In the genomic region with DNA sequence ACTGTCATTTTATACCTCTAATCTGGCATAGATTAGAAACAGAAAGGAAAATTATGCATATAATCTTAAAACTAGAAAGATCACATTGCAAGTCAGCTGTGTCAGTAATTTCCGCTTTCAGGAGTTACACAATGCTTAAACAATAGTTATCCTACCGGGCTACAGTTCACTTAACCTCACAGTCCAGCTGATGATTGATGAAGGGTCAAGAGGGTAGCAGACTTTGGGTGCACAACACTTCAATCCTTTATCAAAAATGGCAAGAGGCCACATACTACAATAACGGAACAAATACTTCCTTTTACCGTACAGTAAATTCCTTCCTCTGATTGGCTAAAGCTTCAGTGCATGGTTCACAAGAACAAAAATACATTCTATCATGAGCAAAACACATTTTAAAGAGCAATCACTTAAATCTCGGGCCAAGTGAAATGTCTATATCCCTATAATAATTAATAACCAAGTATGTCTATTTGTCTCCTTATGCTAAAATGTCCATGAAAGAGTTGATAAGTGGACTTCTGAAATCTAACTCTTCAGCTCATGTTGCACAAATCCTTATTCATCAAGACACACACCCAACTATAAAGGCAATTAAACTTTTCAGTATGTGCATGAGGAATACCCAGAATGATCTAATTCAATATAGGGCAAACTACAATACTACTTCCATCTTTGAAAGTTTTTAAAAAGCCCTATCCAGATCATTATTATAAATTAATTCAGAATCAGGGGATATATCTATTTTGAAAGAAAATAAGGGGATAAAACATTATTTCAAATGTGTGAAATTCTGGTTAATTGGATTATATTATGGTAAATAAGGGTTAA, we compare ENCODE assay signal across 1 cellular context.
TF ChIP-seq lines count a peak whose summit lies in the region.

No MANE protein-coding gene starts in this region.

TF ChIP-seq in HepG2, 621 proteins besides CTCF, POLR2A, EP300 and RAD21 (continued from another document and continues in another):
- TF ChIP-seq, protein P1, sequence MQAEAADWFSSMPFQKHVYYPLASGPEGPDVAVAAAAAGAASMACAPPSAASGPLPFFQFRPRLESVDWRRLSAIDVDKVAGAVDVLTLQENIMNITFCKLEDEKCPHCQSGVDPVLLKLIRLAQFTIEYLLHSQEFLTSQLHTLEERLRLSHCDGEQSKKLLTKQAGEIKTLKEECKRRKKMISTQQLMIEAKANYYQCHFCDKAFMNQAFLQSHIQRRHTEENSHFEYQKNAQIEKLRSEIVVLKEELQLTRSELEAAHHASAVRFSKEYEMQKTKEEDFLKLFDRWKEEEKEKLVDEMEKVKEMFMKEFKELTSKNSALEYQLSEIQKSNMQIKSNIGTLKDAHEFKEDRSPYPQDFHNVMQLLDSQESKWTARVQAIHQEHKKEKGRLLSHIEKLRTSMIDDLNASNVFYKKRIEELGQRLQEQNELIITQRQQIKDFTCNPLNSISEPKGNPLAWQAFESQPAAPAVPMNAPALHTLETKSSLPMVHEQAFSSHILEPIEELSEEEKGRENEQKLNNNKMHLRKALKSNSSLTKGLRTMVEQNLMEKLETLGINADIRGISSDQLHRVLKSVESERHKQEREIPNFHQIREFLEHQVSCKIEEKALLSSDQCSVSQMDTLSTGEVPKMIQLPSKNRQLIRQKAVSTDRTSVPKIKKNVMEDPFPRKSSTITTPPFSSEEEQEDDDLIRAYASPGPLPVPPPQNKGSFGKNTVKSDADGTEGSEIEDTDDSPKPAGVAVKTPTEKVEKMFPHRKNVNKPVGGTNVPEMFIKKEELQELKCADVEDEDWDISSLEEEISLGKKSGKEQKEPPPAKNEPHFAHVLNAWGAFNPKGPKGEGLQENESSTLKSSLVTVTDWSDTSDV (CRISPR knock-in tag; IDR thresholded peaks at IDR 0.05): no peak
- no peak for TF ChIP-seq PAF1 (CRISPR knock-in tag; IDR thresholded peaks at IDR 0.05)
- no peak for TF ChIP-seq MZF1 (CRISPR knock-in tag; IDR thresholded peaks at IDR 0.05; ENCODE audit: borderline replicate concordance)
- TF ChIP-seq POGZ (CRISPR knock-in tag; IDR thresholded peaks at IDR 0.05): peak; percentile 97
- TF ChIP-seq, protein P2, sequence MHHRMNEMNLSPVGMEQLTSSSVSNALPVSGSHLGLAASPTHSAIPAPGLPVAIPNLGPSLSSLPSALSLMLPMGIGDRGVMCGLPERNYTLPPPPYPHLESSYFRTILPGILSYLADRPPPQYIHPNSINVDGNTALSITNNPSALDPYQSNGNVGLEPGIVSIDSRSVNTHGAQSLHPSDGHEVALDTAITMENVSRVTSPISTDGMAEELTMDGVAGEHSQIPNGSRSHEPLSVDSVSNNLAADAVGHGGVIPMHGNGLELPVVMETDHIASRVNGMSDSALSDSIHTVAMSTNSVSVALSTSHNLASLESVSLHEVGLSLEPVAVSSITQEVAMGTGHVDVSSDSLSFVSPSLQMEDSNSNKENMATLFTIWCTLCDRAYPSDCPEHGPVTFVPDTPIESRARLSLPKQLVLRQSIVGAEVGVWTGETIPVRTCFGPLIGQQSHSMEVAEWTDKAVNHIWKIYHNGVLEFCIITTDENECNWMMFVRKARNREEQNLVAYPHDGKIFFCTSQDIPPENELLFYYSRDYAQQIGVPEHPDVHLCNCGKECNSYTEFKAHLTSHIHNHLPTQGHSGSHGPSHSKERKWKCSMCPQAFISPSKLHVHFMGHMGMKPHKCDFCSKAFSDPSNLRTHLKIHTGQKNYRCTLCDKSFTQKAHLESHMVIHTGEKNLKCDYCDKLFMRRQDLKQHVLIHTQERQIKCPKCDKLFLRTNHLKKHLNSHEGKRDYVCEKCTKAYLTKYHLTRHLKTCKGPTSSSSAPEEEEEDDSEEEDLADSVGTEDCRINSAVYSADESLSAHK (CRISPR knock-in tag; IDR thresholded peaks at IDR 0.05; ENCODE audit: borderline replicate concordance): no peak
- TF ChIP-seq, protein P3, sequence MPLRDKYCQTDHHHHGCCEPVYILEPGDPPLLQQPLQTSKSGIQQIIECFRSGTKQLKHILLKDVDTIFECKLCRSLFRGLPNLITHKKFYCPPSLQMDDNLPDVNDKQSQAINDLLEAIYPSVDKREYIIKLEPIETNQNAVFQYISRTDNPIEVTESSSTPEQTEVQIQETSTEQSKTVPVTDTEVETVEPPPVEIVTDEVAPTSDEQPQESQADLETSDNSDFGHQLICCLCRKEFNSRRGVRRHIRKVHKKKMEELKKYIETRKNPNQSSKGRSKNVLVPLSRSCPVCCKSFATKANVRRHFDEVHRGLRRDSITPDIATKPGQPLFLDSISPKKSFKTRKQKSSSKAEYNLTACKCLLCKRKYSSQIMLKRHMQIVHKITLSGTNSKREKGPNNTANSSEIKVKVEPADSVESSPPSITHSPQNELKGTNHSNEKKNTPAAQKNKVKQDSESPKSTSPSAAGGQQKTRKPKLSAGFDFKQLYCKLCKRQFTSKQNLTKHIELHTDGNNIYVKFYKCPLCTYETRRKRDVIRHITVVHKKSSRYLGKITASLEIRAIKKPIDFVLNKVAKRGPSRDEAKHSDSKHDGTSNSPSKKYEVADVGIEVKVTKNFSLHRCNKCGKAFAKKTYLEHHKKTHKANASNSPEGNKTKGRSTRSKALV (CRISPR knock-in tag; IDR thresholded peaks at IDR 0.05): no peak
- no peak for TF ChIP-seq SIN3B (IDR thresholded peaks at IDR 0.05; ENCODE audit: low read length)
- peak; percentile 71 for TF ChIP-seq MAFF (IDR thresholded peaks at IDR 0.05; ENCODE audit: low read depth, low read length)
- TF ChIP-seq NCOR1 (IDR thresholded peaks at IDR 0.05; ENCODE audit: borderline replicate concordance, low read length): peak; percentile 100
- TF ChIP-seq RBM39 (IDR thresholded peaks at IDR 0.05; ENCODE audit: low read depth, low read length, poor library complexity, severe bottlenecking): no peak
- TF ChIP-seq ZNF253 (CRISPR knock-in tag; IDR thresholded peaks at IDR 0.05; ENCODE audit: borderline replicate concordance): no peak
- TF ChIP-seq HNRNPH1 (optimal IDR thresholded peaks at IDR 0.05; ENCODE audit: low read depth, low read length): no peak
- no peak for TF ChIP-seq HOXA7 (CRISPR knock-in tag; IDR thresholded peaks at IDR 0.05)
- TF ChIP-seq ZNF790 (CRISPR knock-in tag; IDR thresholded peaks at IDR 0.05; ENCODE audit: borderline replicate concordance): no peak
- TF ChIP-seq PCBP2 (optimal IDR thresholded peaks at IDR 0.05; ENCODE audit: low read depth, low read length, poor library complexity, severe bottlenecking): no peak
- TF ChIP-seq, protein P4, sequence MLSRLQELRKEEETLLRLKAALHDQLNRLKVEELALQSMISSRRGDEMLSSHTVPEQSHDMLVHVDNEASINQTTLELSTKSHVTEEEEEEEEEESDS (CRISPR knock-in tag; IDR thresholded peaks at IDR 0.05; ENCODE audit: borderline replicate concordance): peak; percentile 55; the same call in 1 of the 2 replicates
- peak; percentile 98 for TF ChIP-seq SOX13 (IDR thresholded peaks at IDR 0.05)
- TF ChIP-seq SOX13 (CRISPR knock-in tag; conservative IDR thresholded peaks at IDR 0.05 in 1 of 2, IDR thresholded peaks at IDR 0.05 in 1 of 2): peak in 1 of 2 experiments; percentile 100; a peak in 2 of 4 replicates
- TF ChIP-seq, protein P5, sequence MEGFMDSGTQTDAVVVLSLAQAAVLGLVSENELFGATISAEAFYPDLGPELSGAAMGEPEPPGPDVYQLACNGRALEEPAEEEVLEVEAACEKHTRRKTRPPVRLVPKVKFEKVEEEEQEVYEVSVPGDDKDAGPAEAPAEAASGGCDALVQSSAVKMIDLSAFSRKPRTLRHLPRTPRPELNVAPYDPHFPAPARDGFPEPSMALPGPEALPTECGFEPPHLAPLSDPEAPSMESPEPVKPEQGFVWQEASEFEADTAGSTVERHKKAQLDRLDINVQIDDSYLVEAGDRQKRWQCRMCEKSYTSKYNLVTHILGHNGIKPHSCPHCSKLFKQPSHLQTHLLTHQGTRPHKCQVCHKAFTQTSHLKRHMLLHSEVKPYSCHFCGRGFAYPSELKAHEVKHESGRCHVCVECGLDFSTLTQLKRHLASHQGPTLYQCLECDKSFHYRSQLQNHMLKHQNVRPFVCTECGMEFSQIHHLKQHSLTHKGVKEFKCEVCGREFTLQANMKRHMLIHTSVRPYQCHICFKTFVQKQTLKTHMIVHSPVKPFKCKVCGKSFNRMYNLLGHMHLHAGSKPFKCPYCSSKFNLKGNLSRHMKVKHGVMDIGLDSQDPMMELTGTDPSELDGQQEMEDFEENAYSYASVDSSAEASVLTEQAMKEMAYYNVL (CRISPR knock-in tag; IDR thresholded peaks at IDR 0.05; ENCODE audit: borderline replicate concordance): peak; percentile 74; the same call in 1 of the 2 replicates
- peak; percentile 76 for TF ChIP-seq LCORL (IDR thresholded peaks at IDR 0.05)
- peak; percentile 84; the same call in 1 of the 2 replicates for TF ChIP-seq LCORL (CRISPR knock-in tag; IDR thresholded peaks at IDR 0.05)
- no peak for TF ChIP-seq ZNF619 (CRISPR knock-in tag; IDR thresholded peaks at IDR 0.05)
- TF ChIP-seq, protein P6, sequence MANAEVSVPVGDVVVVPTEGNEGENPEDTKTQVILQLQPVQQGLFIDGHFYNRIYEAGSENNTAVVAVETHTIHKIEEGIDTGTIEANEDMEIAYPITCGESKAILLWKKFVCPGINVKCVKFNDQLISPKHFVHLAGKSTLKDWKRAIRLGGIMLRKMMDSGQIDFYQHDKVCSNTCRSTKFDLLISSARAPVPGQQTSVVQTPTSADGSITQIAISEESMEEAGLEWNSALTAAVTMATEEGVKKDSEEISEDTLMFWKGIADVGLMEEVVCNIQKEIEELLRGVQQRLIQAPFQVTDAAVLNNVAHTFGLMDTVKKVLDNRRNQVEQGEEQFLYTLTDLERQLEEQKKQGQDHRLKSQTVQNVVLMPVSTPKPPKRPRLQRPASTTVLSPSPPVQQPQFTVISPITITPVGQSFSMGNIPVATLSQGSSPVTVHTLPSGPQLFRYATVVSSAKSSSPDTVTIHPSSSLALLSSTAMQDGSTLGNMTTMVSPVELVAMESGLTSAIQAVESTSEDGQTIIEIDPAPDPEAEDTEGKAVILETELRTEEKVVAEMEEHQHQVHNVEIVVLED (CRISPR knock-in tag; IDR thresholded peaks at IDR 0.05; ENCODE audit: borderline replicate concordance): no peak; the same call in 1 of the 2 replicates
- TF ChIP-seq, protein P7, sequence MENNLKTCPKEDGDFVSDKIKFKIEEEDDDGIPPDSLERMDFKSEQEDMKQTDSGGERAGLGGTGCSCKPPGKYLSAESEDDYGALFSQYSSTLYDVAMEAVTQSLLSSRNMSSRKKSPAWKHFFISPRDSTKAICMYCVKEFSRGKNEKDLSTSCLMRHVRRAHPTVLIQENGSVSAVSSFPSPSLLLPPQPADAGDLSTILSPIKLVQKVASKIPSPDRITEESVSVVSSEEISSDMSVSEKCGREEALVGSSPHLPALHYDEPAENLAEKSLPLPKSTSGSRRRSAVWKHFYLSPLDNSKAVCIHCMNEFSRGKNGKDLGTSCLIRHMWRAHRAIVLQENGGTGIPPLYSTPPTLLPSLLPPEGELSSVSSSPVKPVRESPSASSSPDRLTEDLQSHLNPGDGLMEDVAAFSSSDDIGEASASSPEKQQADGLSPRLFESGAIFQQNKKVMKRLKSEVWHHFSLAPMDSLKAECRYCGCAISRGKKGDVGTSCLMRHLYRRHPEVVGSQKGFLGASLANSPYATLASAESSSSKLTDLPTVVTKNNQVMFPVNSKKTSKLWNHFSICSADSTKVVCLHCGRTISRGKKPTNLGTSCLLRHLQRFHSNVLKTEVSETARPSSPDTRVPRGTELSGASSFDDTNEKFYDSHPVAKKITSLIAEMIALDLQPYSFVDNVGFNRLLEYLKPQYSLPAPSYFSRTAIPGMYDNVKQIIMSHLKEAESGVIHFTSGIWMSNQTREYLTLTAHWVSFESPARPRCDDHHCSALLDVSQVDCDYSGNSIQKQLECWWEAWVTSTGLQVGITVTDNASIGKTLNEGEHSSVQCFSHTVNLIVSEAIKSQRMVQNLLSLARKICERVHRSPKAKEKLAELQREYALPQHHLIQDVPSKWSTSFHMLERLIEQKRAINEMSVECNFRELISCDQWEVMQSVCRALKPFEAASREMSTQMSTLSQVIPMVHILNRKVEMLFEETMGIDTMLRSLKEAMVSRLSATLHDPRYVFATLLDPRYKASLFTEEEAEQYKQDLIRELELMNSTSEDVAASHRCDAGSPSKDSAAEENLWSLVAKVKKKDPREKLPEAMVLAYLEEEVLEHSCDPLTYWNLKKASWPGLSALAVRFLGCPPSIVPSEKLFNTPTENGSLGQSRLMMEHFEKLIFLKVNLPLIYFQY (CRISPR knock-in tag; IDR thresholded peaks at IDR 0.05; ENCODE audit: borderline replicate concordance): no peak
- no peak for TF ChIP-seq PHB2 (IDR thresholded peaks at IDR 0.05; ENCODE audit: partially characterized antibody)
- TF ChIP-seq ZSCAN12 (CRISPR knock-in tag; IDR thresholded peaks at IDR 0.05): no peak
- TF ChIP-seq ZNF792 (CRISPR knock-in tag; IDR thresholded peaks at IDR 0.05): peak; percentile 81
- no peak for TF ChIP-seq ZNF749 (CRISPR knock-in tag; IDR thresholded peaks at IDR 0.05; ENCODE audit: borderline replicate concordance)
- TF ChIP-seq ZNF891 (CRISPR knock-in tag; IDR thresholded peaks at IDR 0.05): no peak
- TF ChIP-seq SALL2 (CRISPR knock-in tag; IDR thresholded peaks at IDR 0.05): no peak
- no peak for TF ChIP-seq YEATS4 (CRISPR knock-in tag; IDR thresholded peaks at IDR 0.05; ENCODE audit: borderline replicate concordance)
- TF ChIP-seq, protein P8, sequence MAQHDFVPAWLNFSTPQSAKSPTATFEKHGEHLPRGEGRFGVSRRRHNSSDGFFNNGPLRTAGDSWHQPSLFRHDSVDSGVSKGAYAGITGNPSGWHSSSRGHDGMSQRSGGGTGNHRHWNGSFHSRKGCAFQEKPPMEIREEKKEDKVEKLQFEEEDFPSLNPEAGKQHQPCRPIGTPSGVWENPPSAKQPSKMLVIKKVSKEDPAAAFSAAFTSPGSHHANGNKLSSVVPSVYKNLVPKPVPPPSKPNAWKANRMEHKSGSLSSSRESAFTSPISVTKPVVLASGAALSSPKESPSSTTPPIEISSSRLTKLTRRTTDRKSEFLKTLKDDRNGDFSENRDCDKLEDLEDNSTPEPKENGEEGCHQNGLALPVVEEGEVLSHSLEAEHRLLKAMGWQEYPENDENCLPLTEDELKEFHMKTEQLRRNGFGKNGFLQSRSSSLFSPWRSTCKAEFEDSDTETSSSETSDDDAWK (CRISPR knock-in tag; IDR thresholded peaks at IDR 0.05): no peak
- TF ChIP-seq, protein P9, sequence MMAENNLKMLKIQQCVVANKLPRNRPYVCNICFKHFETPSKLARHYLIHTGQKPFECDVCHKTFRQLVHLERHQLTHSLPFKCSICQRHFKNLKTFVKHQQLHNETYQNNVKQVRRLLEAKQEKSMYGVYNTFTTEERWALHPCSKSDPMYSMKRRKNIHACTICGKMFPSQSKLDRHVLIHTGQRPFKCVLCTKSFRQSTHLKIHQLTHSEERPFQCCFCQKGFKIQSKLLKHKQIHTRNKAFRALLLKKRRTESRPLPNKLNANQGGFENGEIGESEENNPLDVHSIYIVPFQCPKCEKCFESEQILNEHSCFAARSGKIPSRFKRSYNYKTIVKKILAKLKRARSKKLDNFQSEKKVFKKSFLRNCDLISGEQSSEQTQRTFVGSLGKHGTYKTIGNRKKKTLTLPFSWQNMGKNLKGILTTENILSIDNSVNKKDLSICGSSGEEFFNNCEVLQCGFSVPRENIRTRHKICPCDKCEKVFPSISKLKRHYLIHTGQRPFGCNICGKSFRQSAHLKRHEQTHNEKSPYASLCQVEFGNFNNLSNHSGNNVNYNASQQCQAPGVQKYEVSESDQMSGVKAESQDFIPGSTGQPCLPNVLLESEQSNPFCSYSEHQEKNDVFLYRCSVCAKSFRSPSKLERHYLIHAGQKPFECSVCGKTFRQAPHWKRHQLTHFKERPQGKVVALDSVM (CRISPR knock-in tag; IDR thresholded peaks at IDR 0.05): no peak
- TF ChIP-seq KDM5A (IDR thresholded peaks at IDR 0.05; ENCODE audit: borderline replicate concordance, low read length): no peak
- TF ChIP-seq, protein P10, sequence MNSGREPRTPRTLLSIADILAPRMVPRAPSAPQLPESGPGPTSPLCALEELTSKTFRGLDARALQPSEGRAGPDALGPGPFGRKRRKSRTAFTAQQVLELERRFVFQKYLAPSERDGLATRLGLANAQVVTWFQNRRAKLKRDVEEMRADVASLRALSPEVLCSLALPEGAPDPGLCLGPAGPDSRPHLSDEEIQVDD (CRISPR knock-in tag; IDR thresholded peaks at IDR 0.05; ENCODE audit: borderline replicate concordance): no peak
- peak; percentile 78; the same call in 1 of the 2 replicates for TF ChIP-seq ZNF124 (CRISPR knock-in tag; IDR thresholded peaks at IDR 0.05)
- TF ChIP-seq ZNF75D (CRISPR knock-in tag; IDR thresholded peaks at IDR 0.05; ENCODE audit: borderline replicate concordance): no peak
